In genomic region chr15:99606646-99607045, GRCh38 we compare ENCODE assay signal across 18 cellular contexts. TPM values are rescaled to one million over a fixed set of nuclear protein-coding genes. Genes with fewer than 3 reads are reported as not detected.
A peak's percentile ranks its signal among the peaks of the same experiment; 100 is the strongest.
DNase-seq lines count a peak whose midpoint lies in the region; ATAC-seq and TF ChIP-seq lines count a peak whose summit lies in the region.
"Had no signal": no experiment of that assay in that cellular context is flagged by ENCODE, and none has a peak within 500 bp of the region (broad histone marks: within the 10 kb centered on the region; RNA-seq: fewer than 3 reads in every experiment).

No MANE protein-coding gene starts in this region.

- H3K27me3 ChIP-seq in ascending aorta: no peaks in the 10 kb centered on the region

- DNase-seq in activated naive CD8-positive, alpha-beta T cell treated with anti-CD3 and anti-CD28 coated beads for 36 hours: no peak
- no peak for DNase-seq in chondrocyte (ENCODE audit: low spot score)
- DNase-seq in caudate nucleus (lab: John Stamatoyannopoulos, UW): no peak
- no peak for DNase-seq in ascending aorta (ENCODE audit: low spot score in 2 of 2)
- DNase-seq in HCEC 1CT: no peak
- DNase-seq: ACHN; CD4-positive, alpha-beta memory T cell; DMS79 treated with DMSO at 0.1 percent for 48 hours; H9; Kasumi-1; NCI-H187 treated with DMSO at 0.1 percent for 48 hours; NCI-H2171; NCI-H446 treated with DMSO at 0.1 percent for 48 hours; NCI-H748 treated with DMSO at 0.1 percent for 48 hours had no signal

- H3K36me3 ChIP-seq in ascending aorta: no peaks in the 10 kb centered on the region

- H3K27ac ChIP-seq in caudate nucleus (ENCODE audit: low read depth, low read length) (no peak overlapping the region), ascending aorta (no peak overlapping the region)

- H3K4me1 ChIP-seq in ascending aorta: peaks cover 0 to 13% of the 10 kb centered on the region in 2 donors

- peaks cover 59% of the 10 kb centered on the region for H3K4me1 Mint-ChIP-seq in activated naive CD8-positive, alpha-beta T cell (ENCODE audit: low read depth)
- peaks cover 63% of the 10 kb centered on the region for H3K4me1 Mint-ChIP-seq in activated naive CD8-positive, alpha-beta T cell treated with anti-CD3 and anti-CD28 coated beads for 36 hours
- H3K4me1 Mint-ChIP-seq in chondrocyte (ENCODE audit: low read depth): peaks cover 77% of the 10 kb centered on the region
- peaks cover 69% of the 10 kb centered on the region for H3K4me1 Mint-ChIP-seq in stimulated activated naive CD8-positive, alpha-beta T cell treated with anti-CD3 and anti-CD28 coated beads, Interleukin-15, Interleukin-2, amounts not matched to agents 100 ng/mL and 50 ng/mL, for 24 hours (ENCODE audit: low read depth)

- H3K4me3 Mint-ChIP-seq in activated naive CD8-positive, alpha-beta T cell: no peak overlapping the region
- H3K4me3 Mint-ChIP-seq in activated naive CD8-positive, alpha-beta T cell treated with anti-CD3 and anti-CD28 coated beads for 36 hours: no peak overlapping the region
- H3K4me3 Mint-ChIP-seq in chondrocyte (ENCODE audit: unreplicated experiment): no peak overlapping the region
- peak overlapping the region; percentile 10 for H3K4me3 Mint-ChIP-seq in stimulated activated naive CD8-positive, alpha-beta T cell treated with anti-CD3 and anti-CD28 coated beads, Interleukin-15, Interleukin-2, amounts not matched to agents 100 ng/mL and 50 ng/mL, for 24 hours
- H3K4me3 Mint-ChIP-seq: CD4-positive, alpha-beta memory T cell; H9 had no signal

- H3K9me3 ChIP-seq in ascending aorta: no peaks in the 10 kb centered on the region

- peak overlapping the region; percentile 16 for H3K27ac Mint-ChIP-seq in activated naive CD8-positive, alpha-beta T cell
- H3K27ac Mint-ChIP-seq in activated naive CD8-positive, alpha-beta T cell treated with anti-CD3 and anti-CD28 coated beads for 36 hours: no peak overlapping the region
- peak overlapping the region; percentile 23 for H3K27ac Mint-ChIP-seq in chondrocyte (ENCODE audit: unreplicated experiment)
- peak overlapping the region; percentile 94 for H3K27ac Mint-ChIP-seq in stimulated activated naive CD8-positive, alpha-beta T cell treated with anti-CD3 and anti-CD28 coated beads, Interleukin-15, Interleukin-2, amounts not matched to agents 100 ng/mL and 50 ng/mL, for 24 hours
- H3K27ac Mint-ChIP-seq: CD4-positive, alpha-beta memory T cell; H9 had no signal

- H3K9me3 Mint-ChIP-seq in activated naive CD8-positive, alpha-beta T cell (ENCODE audit: low read depth): no peaks in the 10 kb centered on the region
- H3K9me3 Mint-ChIP-seq in activated naive CD8-positive, alpha-beta T cell treated with anti-CD3 and anti-CD28 coated beads for 36 hours: peaks cover 1% of the 10 kb centered on the region
- H3K9me3 Mint-ChIP-seq in chondrocyte (ENCODE audit: low read depth): peaks cover 4% of the 10 kb centered on the region
- H3K9me3 Mint-ChIP-seq in stimulated activated naive CD8-positive, alpha-beta T cell treated with anti-CD3 and anti-CD28 coated beads, Interleukin-15, Interleukin-2, amounts not matched to agents 100 ng/mL and 50 ng/mL, for 24 hours: peaks cover 9% of the 10 kb centered on the region
- H3K9me3 Mint-ChIP-seq: CD4-positive, alpha-beta memory T cell; H9 had no signal

- H3K27me3 Mint-ChIP-seq in activated naive CD8-positive, alpha-beta T cell: no peaks in the 10 kb centered on the region
- H3K27me3 Mint-ChIP-seq in activated naive CD8-positive, alpha-beta T cell treated with anti-CD3 and anti-CD28 coated beads for 36 hours: no peaks in the 10 kb centered on the region
- no peaks in the 10 kb centered on the region for H3K27me3 Mint-ChIP-seq in chondrocyte (ENCODE audit: low read depth)
- H3K27me3 Mint-ChIP-seq in stimulated activated naive CD8-positive, alpha-beta T cell treated with anti-CD3 and anti-CD28 coated beads, Interleukin-15, Interleukin-2, amounts not matched to agents 100 ng/mL and 50 ng/mL, for 24 hours: no peaks in the 10 kb centered on the region
- H3K27me3 Mint-ChIP-seq: CD4-positive, alpha-beta memory T cell had no signal

- H3K4me3 ChIP-seq in ascending aorta: no peak overlapping the region

- peak; percentile 47 for ATAC-seq in GM19463 (IDR thresholded peaks at IDR 0.05; ENCODE audit: unreplicated experiment)
- ATAC-seq: Right ventricle myocardium inferior had no signal

- peaks cover 14% of the 10 kb centered on the region for H3K36me3 Mint-ChIP-seq in activated naive CD8-positive, alpha-beta T cell
- peaks cover 54% of the 10 kb centered on the region for H3K36me3 Mint-ChIP-seq in activated naive CD8-positive, alpha-beta T cell treated with anti-CD3 and anti-CD28 coated beads for 36 hours
- peaks cover 16% of the 10 kb centered on the region for H3K36me3 Mint-ChIP-seq in chondrocyte (ENCODE audit: low read depth)
- H3K36me3 Mint-ChIP-seq in stimulated activated naive CD8-positive, alpha-beta T cell treated with anti-CD3 and anti-CD28 coated beads, Interleukin-15, Interleukin-2, amounts not matched to agents 100 ng/mL and 50 ng/mL, for 24 hours (ENCODE audit: low read depth): peaks cover 53% of the 10 kb centered on the region

- intact Hi-C loops in ascending aorta (cut with DNase I): no loop called here

- TF ChIP-seq CTCF in chondrocyte (IDR thresholded peaks at IDR 0.05) (no peak), ascending aorta (IDR thresholded peaks at IDR 0.05) (no peak)

RNA-seq across cellular contexts. Expression of gene MEF2A, which starts 40.9 kb away (rescaled TPM):
- total RNA-seq in activated naive CD8-positive, alpha-beta T cell treated with anti-CD3 and anti-CD28 coated beads for 36 hours: 10 to 100 TPM; 20.9 to 21.9 TPM
- total RNA-seq in chondrocyte (138 to 191 TPM (median 184 TPM) in 3 replicates), ascending aorta (99.4 TPM)
